In genomic region chr2:174688079-174688478, GRCh38 we compare ENCODE assay signal across 8 cellular contexts.
DNase-seq lines count a peak whose midpoint lies in the region; ATAC-seq and TF ChIP-seq lines count a peak whose summit lies in the region.

No MANE protein-coding gene starts in this region.

- TF ChIP-seq CTCF in C4-2B (conservative IDR thresholded peaks at IDR 0.05) (peak; percentile 54), SK-N-SH (IDR thresholded peaks at IDR 0.05) (peak; percentile 77)

- H2AFZ ChIP-seq in SK-N-SH (ENCODE audit: low read depth): no peak overlapping the region

- H3K4me1 ChIP-seq in SK-N-SH (ENCODE audit: control insufficient read depth in 1 of 2, insufficient read depth in 2 of 2, low read depth in 1 of 2, low read length in 1 of 2): peaks cover 0 to 15% of the 10 kb centered on the region in 2 experiments; a peak in 2 of 4 replicates

- CTCF ChIA-PET in SK-N-SH (lab: Yijun Ruan, JAX): interaction anchor here (0.6 to 10.5 kb wide), 39 partner anchors 11 to 717 kb away, joined by 3 to 180 read pairs (median 5); partner anchors contain the start of genes GPR155 and WIPF1

- peak; percentile 66 for TF ChIP-seq RAD21 in SK-N-SH (IDR thresholded peaks at IDR 0.05; ENCODE audit: low read length)

- no peaks in the 10 kb centered on the region for H3F3A ChIP-seq in SK-N-SH (replicated peaks; ENCODE audit: insufficient read depth)

- peak; percentile 57 for ATAC-seq in GM21723 (IDR thresholded peaks at IDR 0.05; ENCODE audit: unreplicated experiment)

- DNase-seq in SK-N-SH (no peak), glomerular visceral epithelial cell (ENCODE audit: extremely low spot score) (peak; percentile 22), retina (no peak), T1000 (lab: John Stamatoyannopoulos, UW) (no peak), MG63 (no peak), activated gamma-delta T cell (lab: John Stamatoyannopoulos, UW) (no peak)

- no peak overlapping the region for H3K9ac ChIP-seq in SK-N-SH

- H3K79me2 ChIP-seq in SK-N-SH (ENCODE audit: insufficient read depth): no peaks in the 10 kb centered on the region

- H3K4me2 ChIP-seq in SK-N-SH: no peak overlapping the region

- H3K27ac ChIP-seq in C4-2B (no peak overlapping the region), SK-N-SH (ENCODE audit: low read depth in 2 of 2, low read length in 1 of 2) (no peak overlapping the region; a peak in 1 of 4 replicates)

- TF ChIP-seq EP300 in SK-N-SH (IDR thresholded peaks at IDR 0.05; ENCODE audit: borderline replicate concordance in 1 of 2, low read depth in 1 of 2, low read length in 1 of 2): no peak

- no peaks in the 10 kb centered on the region for H3K9me2 ChIP-seq in SK-N-SH

- H3K4me3 ChIP-seq in SK-N-SH (ENCODE audit: low read depth in 2 of 2, low read length in 1 of 2) (no peak overlapping the region), MG63 (no peak overlapping the region)

- 13% methylated on average over 2 of the region's 2 CpGs for WGBS in SK-N-SH (ENCODE audit: low lambda C conversion rate)

- H3K27me3 ChIP-seq in SK-N-SH (ENCODE audit: insufficient read depth) (no peaks in the 10 kb centered on the region), MG63 (no peaks in the 10 kb centered on the region)

- no peaks in the 10 kb centered on the region for H3K9me3 ChIP-seq in SK-N-SH
- no peaks in the 10 kb centered on the region for H3K9me3 ChIP-seq in MG63

- POLR2A ChIA-PET in SK-N-SH (lab: Yijun Ruan, JAX): no interaction called here

- H3K36me3 ChIP-seq in SK-N-SH (replicated peaks in 1 of 2; ENCODE audit: control insufficient read depth in 1 of 2, insufficient read depth in 2 of 2, low read length in 1 of 2) (no peaks in the 10 kb centered on the region), MG63 (no peaks in the 10 kb centered on the region)

- H4K20me1 ChIP-seq in SK-N-SH (ENCODE audit: insufficient read depth): no peaks in the 10 kb centered on the region

TF ChIP-seq in SK-N-SH, 30 proteins besides CTCF, POLR2A, EP300 and RAD21:
- TF ChIP-seq SMC3 (IDR thresholded peaks at IDR 0.05; ENCODE audit: low read depth, low read length) (peak; percentile 62), JUND (IDR thresholded peaks at IDR 0.05) (no peak), REST (IDR thresholded peaks at IDR 0.05; ENCODE audit: low read depth, low read length) (no peak), GABPA (IDR thresholded peaks at IDR 0.05; ENCODE audit: low read depth) (no peak), POLR2AphosphoS5 (IDR thresholded peaks at IDR 0.05; ENCODE audit: low read depth, low read length) (no peak), RCOR1 (IDR thresholded peaks at IDR 0.05; ENCODE audit: low read length) (0 out of 2 replicates have a peak, but pooled peaks have one; percentile 6), SIN3A (IDR thresholded peaks at IDR 0.05; ENCODE audit: borderline replicate concordance, low read depth, low read length) (no peak), FOSL2 (IDR thresholded peaks at IDR 0.05; ENCODE audit: borderline replicate concordance, low read depth) (0 out of 2 replicates have a peak, but pooled peaks have one; percentile 7), USF1 (IDR thresholded peaks at IDR 0.05; ENCODE audit: borderline replicate concordance, low read depth) (no peak), TEAD4 (IDR thresholded peaks at IDR 0.05; ENCODE audit: borderline replicate concordance, insufficient read depth) (no peak), YY1 (IDR thresholded peaks at IDR 0.05; ENCODE audit: low read depth) (no peak), GATA2 (CRISPR knock-in tag; IDR thresholded peaks at IDR 0.05) (no peak), EZH2phosphoT487 (IDR thresholded peaks at IDR 0.05; ENCODE audit: borderline replicate concordance, low read depth) (no peak), NFIC (IDR thresholded peaks at IDR 0.05; ENCODE audit: borderline replicate concordance) (no peak), FOXJ3 (CRISPR knock-in tag; IDR thresholded peaks at IDR 0.05) (no peak)
